28 cellular contexts compared by ENCODE assay signal in genomic region chr5:43154424-43154823, GRCh38. TPM values are rescaled to one million over a fixed set of nuclear protein-coding genes. Genes with fewer than 3 reads are reported as not detected.
DNase-seq lines count a peak whose midpoint lies in the region; ATAC-seq, FAIRE-seq and TF ChIP-seq lines count a peak whose summit lies in the region.
"Had no signal": no experiment of that assay in that cellular context is flagged by ENCODE, and none has a peak within 500 bp of the region (broad histone marks: within the 10 kb centered on the region; RNA-seq: fewer than 3 reads in every experiment).

No MANE protein-coding gene starts in this region.

- POLR2A ChIA-PET in K562 (lab: Yijun Ruan, JAX), result interaction anchor here (1.3 to 2.1 kb wide), 4 partner anchors 11 to 14 kb away, joined by 4 to 10 read pairs (median 4); no protein-coding TSS in a partner anchor

- TF ChIP-seq EP300 in K562 (IDR thresholded peaks at IDR 0.05; ENCODE audit: low read length), result no peak

- H3K36me3 Mint-ChIP-seq in activated T-helper 17 cell treated with anti-CD3 and anti-CD28 coated beads, Interleukin-2, amount 50 U/mL, for 72 hours (ENCODE audit: low read depth), result peaks cover 46% of the 10 kb centered on the region

- no peak for FAIRE-seq in K562 (lab: Jason Lieb, UNC)
- FAIRE-seq: GM12892 had no signal

- H3K4me3 Mint-ChIP-seq in activated T-helper 17 cell treated with anti-CD3 and anti-CD28 coated beads, Interleukin-2, amount 50 U/mL, for 72 hours, result no peak overlapping the region
- H3K4me3 Mint-ChIP-seq: B cell; CD8-positive, alpha-beta T cell; H9; IgD-negative memory B cell; T-cell had no signal

- no TSS peak for BruUV-seq in K562 (replicated peaks; lab: Mats Ljungman, UMichigan)

- in situ Hi-C loops in K562 (cut with MboI), result no loop called here
- in situ Hi-C loops in gastrocnemius medialis (cut with MboI; ENCODE audit: low sequenced_read_pairs in 4 of 4), result no loop called here

- H3K27ac Mint-ChIP-seq in activated T-helper 17 cell treated with anti-CD3 and anti-CD28 coated beads, Interleukin-2, amount 50 U/mL, for 72 hours, result no peak overlapping the region
- H3K27ac Mint-ChIP-seq: B cell; CD8-positive, alpha-beta T cell; H9; IgD-negative memory B cell had no signal

- H3K9ac ChIP-seq in K562 (ENCODE audit: insufficient read depth in 1 of 2, low read depth in 2 of 2, low read length in 2 of 2), result no peak overlapping the region
- H3K9ac ChIP-seq: GM23248 had no signal

- H3K4me2 ChIP-seq in K562 (ENCODE audit: insufficient read depth, low read length), result no peak overlapping the region
- H3K4me2 ChIP-seq: PC-9 had no signal

- H3K4me3 ChIP-seq in K562 (no peak overlapping the region), gastrocnemius medialis (no peak overlapping the region)
- H3K4me3 ChIP-seq: GM23248, PC-9 had no signal

- TF ChIP-seq RAD21 in K562 (CRISPR knock-in tag; conservative IDR thresholded peaks at IDR 0.05 in 1 of 2, IDR thresholded peaks at IDR 0.05 in 1 of 2), result no peak

- intact Hi-C loops in K562 (cut with micrococcal nuclease), result no loop called here
- intact Hi-C loops in gastrocnemius medialis (cut with DNase I; ENCODE audit: low total_unique reads), result no loop called here

- no peaks in the 10 kb centered on the region for H3K9me3 ChIP-seq in K562 (replicated peaks; ENCODE audit: control insufficient read depth, insufficient read depth, low read depth, low read length)
- no peaks in the 10 kb centered on the region for H3K9me3 ChIP-seq in gastrocnemius medialis
- H3K9me3 ChIP-seq: Caco-2 had no signal

- H4K20me1 ChIP-seq in K562 (replicated peaks; ENCODE audit: control insufficient read depth, insufficient read depth, low read length), result no peaks in the 10 kb centered on the region

- no peaks in the 10 kb centered on the region for H3K9me3 Mint-ChIP-seq in activated T-helper 17 cell treated with anti-CD3 and anti-CD28 coated beads, Interleukin-2, amount 50 U/mL, for 72 hours
- H3K9me3 Mint-ChIP-seq: CD8-positive, alpha-beta T cell; H9; IgD-negative memory B cell; T-cell had no signal

- peaks cover 0 to 13% of the 10 kb centered on the region in 2 experiments; a peak in 2 of 5 replicates for H3K4me1 ChIP-seq in K562 (replicated peaks in 1 of 2; ENCODE audit: control insufficient read depth in 2 of 2, insufficient read depth in 2 of 2, low read length in 2 of 2)
- H3K4me1 ChIP-seq in gastrocnemius medialis, result peaks cover 19 to 21% of the 10 kb centered on the region in 2 donors
- H3K4me1 ChIP-seq: Caco-2 had no signal

- H3K79me2 ChIP-seq in K562 (ENCODE audit: control insufficient read depth, insufficient read depth, low read length), result peaks cover 51% of the 10 kb centered on the region

- WGBS in K562 (ENCODE audit: insufficient coverage, low coverage, missing lambda C conversion rate), result 50% methylated on average over 4 of the region's 4 CpGs

- DNase-seq in DMS 273 treated with DMSO at 0.1 percent for 48 hours (lab: John Stamatoyannopoulos, UW) (peak; percentile 71), NCI-H524 (lab: John Stamatoyannopoulos, UW) (peak; percentile 53 to 83), K562 (ENCODE audit: extremely low read depth in 1 of 4, low spot score in 3 of 4) (no peak), gastrocnemius medialis (peak in 1 of 2 donors; percentile 18)
- DNase-seq: Caco-2; CD8-positive, alpha-beta T cell; DMS153; DND-41; GM23248; H9; NCI-H1092 treated with DMSO at 0.1 percent for 48 hours; NCI-H1436 treated with DMSO at 0.1 percent for 48 hours; NCI-H187 treated with DMSO at 0.1 percent for 48 hours; NCI-H2171 treated with DMSO at 0.1 percent for 48 hours; NCI-H345; NCI-H510A treated with DMSO at 0.1 percent for 48 hours; NCI-H774; PC-9; T-cell had no signal

- no peak for ATAC-seq in K562
- ATAC-seq in gastrocnemius medialis, result peak; percentile 72
- no peak for ATAC-seq in GM21447 (IDR thresholded peaks at IDR 0.05; ENCODE audit: unreplicated experiment)
- ATAC-seq in HG03045 (IDR thresholded peaks at IDR 0.05; ENCODE audit: unreplicated experiment), result no peak
- ATAC-seq in activated T-helper 17 cell treated with anti-CD3 and anti-CD28 coated beads, Interleukin-2, amount 50 U/mL, for 72 hours (replicated peaks), result no peak
- ATAC-seq: CD8-positive, alpha-beta T cell; Right ventricle myocardium inferior; T-cell had no signal

- peaks cover 3% of the 10 kb centered on the region for H3K4me1 Mint-ChIP-seq in activated T-helper 17 cell treated with anti-CD3 and anti-CD28 coated beads, Interleukin-2, amount 50 U/mL, for 72 hours
- H3K4me1 Mint-ChIP-seq: B cell had no signal

- H3K36me3 ChIP-seq in K562 (ENCODE audit: control insufficient read depth, insufficient read depth, low read length), result peaks cover 87% of the 10 kb centered on the region
- H3K36me3 ChIP-seq in gastrocnemius medialis, result no peaks in the 10 kb centered on the region

- H2AFZ ChIP-seq in K562 (ENCODE audit: low read depth, low read length), result no peak overlapping the region
- H2AFZ ChIP-seq: GM23248, PC-9 had no signal

- H3K27me3 Mint-ChIP-seq in activated T-helper 17 cell treated with anti-CD3 and anti-CD28 coated beads, Interleukin-2, amount 50 U/mL, for 72 hours, result no peaks in the 10 kb centered on the region
- H3K27me3 Mint-ChIP-seq: B cell, IgD-negative memory B cell, T-cell had no signal

- H3K27ac ChIP-seq in K562 (ENCODE audit: extremely low read depth, low read depth, low read length) (no peak overlapping the region), gastrocnemius medialis (peak overlapping the region in 1 of 4 donors; percentile 18)
- H3K27ac ChIP-seq: C4-2B, GM23248, HL-60, PC-9 had no signal

- TF ChIP-seq CTCF in K562 (IDR thresholded peaks at IDR 0.05 in 2 of 3, conservative IDR thresholded peaks at IDR 0.05 in 1 of 3; ENCODE audit: insufficient read depth in 2 of 3, low read depth in 1 of 3, low read length in 3 of 3) (no peak), gastrocnemius medialis (IDR thresholded peaks at IDR 0.05 in 4 of 5, conservative IDR thresholded peaks at IDR 0.05 in 1 of 5) (no peak)

- TF ChIP-seq POLR2A in K562 (conservative IDR thresholded peaks at IDR 0.05) (no peak), gastrocnemius medialis (IDR thresholded peaks at IDR 0.05) (no peak)

- no peaks in the 10 kb centered on the region for H3K9me1 ChIP-seq in K562 (ENCODE audit: control insufficient read depth, insufficient read depth, low read length)

- H3K27me3 ChIP-seq in K562 (ENCODE audit: control insufficient read depth in 2 of 2, insufficient read depth in 2 of 2, low read length in 2 of 2), result no peaks in the 10 kb centered on the region
- no peaks in the 10 kb centered on the region for H3K27me3 ChIP-seq in gastrocnemius medialis

- CTCF ChIA-PET in K562 (lab: Yijun Ruan, JAX; ENCODE audit: low intra/inter-chr PET ratio), result no interaction called here

TF ChIP-seq in K562, 482 proteins besides CTCF, POLR2A, EP300 and RAD21:
- TF ChIP-seq CEBPB (tag; IDR thresholded peaks at IDR 0.05) (peak; percentile 48), TBL1XR1 (IDR thresholded peaks at IDR 0.05; ENCODE audit: low read length in 2 of 2) (no peak)

RNA-seq across cellular contexts. Expression of gene ZNF131, which starts 33.7 kb away (rescaled TPM):
- total RNA-seq in K562 (2011; cell fraction: chromatin; rRNA removed; ENCODE audit: low replicate concordance), result 95.8 and 263 TPM in 2 replicates
- total RNA-seq in K562 (2011; cell fraction: nucleolus; rRNA removed), result 66.7 and 82.6 TPM in 2 replicates
- 118 and 141 TPM in 2 replicates for total RNA-seq in K562 (2011; cell fraction: nucleoplasm; rRNA removed)
- total RNA-seq in K562 (2014; rRNA removed) (40.8 and 51.1 TPM in 2 replicates), K562 (2014; rRNA removed; fragmentation: Illumina TruSeq; extraction: Trizol) (81.9 and 86.7 TPM in 2 replicates), K562 (2015; rRNA removed; fragmentation: Illumina TruSeq; extraction: Trizol) (81.7 and 87.0 TPM in 2 replicates), K562 (2021) (46.6 and 48.1 TPM in 2 replicates), gastrocnemius medialis (10 to 100 TPM; 16.4 to 44.6 (median 18.7) TPM)
- polyA plus RNA-seq in K562 (2011; rRNA removed) (63.3 and 73.0 TPM in 2 replicates), K562 (2014; fragmentation: Illumina TruSeq; extraction: Trizol) (55.8 and 71.9 TPM in 2 replicates), K562 (2014; fragmentation: Nextera tagmentation; extraction: Ambion mirVana) (10 to 100 TPM; 28.5 to 31.7 TPM), K562 (2014; rRNA removed) (51.6 and 55.4 TPM in 2 replicates)
- polyA plus RNA-seq in K562 (2011; cell fraction: cytosol; rRNA removed), result 15.7 and 23.6 TPM in 2 replicates
- 53.2 and 74.4 TPM in 2 replicates for polyA plus RNA-seq in K562 (2011; cell fraction: nucleus; rRNA removed)
- 35.1 and 36.8 TPM in 2 replicates for polyA plus RNA-seq in K562 (2012)
- polyA minus RNA-seq in K562 (2011; rRNA and poly(A)+ RNA removed), result 108 and 125 TPM in 2 replicates
- 21.7 and 31.6 TPM in 2 replicates for polyA minus RNA-seq in K562 (2011; cell fraction: cytosol; rRNA and poly(A)+ RNA removed)
- polyA minus RNA-seq in K562 (2011; cell fraction: nucleus; rRNA and poly(A)+ RNA removed), result 52.1 and 77.9 TPM in 2 replicates
- 10 to 100 TPM; 34.3 to 43.6 TPM for total RNA-seq in activated T-helper 17 cell treated with anti-CD3 and anti-CD28 coated beads, Interleukin-2, amount 50 U/mL, for 72 hours

RNA-seq across cellular contexts. Expression of gene NIM1K, which starts 37.6 kb away (rescaled TPM):
- 0.12 and 0.14 TPM in 2 replicates for total RNA-seq in K562 (2011; cell fraction: chromatin; rRNA removed; ENCODE audit: low replicate concordance)
- not detected in 2 replicates for total RNA-seq in K562 (2011; cell fraction: nucleolus; rRNA removed)
- total RNA-seq in K562 (2011; cell fraction: nucleoplasm; rRNA removed), result not detected in 2 replicates
- total RNA-seq in K562 (2014; rRNA removed) (0.04 TPM in 1 of 2 replicates, not detected in the other), K562 (2014; rRNA removed; fragmentation: Illumina TruSeq; extraction: Trizol) (not detected in 2 replicates), K562 (2015; rRNA removed; fragmentation: Illumina TruSeq; extraction: Trizol) (0.07 and 0.08 TPM in 2 replicates), K562 (2021) (0.13 and 0.31 TPM in 2 replicates), gastrocnemius medialis (under 1 TPM in 1 of 4 donors, not detected in 3; 0.41 TPM)
- polyA plus RNA-seq in K562 (2011; rRNA removed) (0.04 TPM in 1 of 2 replicates, not detected in the other), K562 (2014; fragmentation: Illumina TruSeq; extraction: Trizol) (0.04 and 0.09 TPM in 2 replicates), K562 (2014; fragmentation: Nextera tagmentation; extraction: Ambion mirVana) (under 1 TPM in 1 of 2 experiments, not detected in 1; 0.03 TPM), K562 (2014; rRNA removed) (0.34 TPM in 1 of 2 replicates, not detected in the other)
- polyA plus RNA-seq in K562 (2011; cell fraction: cytosol; rRNA removed), result 0.03 TPM in 1 of 2 replicates, not detected in the other
- 0.06 and 0.13 TPM in 2 replicates for polyA plus RNA-seq in K562 (2011; cell fraction: nucleus; rRNA removed)
- polyA plus RNA-seq in K562 (2012), result 0.08 TPM in 2 replicates
- polyA minus RNA-seq in K562 (2011; rRNA and poly(A)+ RNA removed), result 0.09 and 0.21 TPM in 2 replicates
- not detected in 2 replicates for polyA minus RNA-seq in K562 (2011; cell fraction: cytosol; rRNA and poly(A)+ RNA removed)
- polyA minus RNA-seq in K562 (2011; cell fraction: nucleus; rRNA and poly(A)+ RNA removed), result 0.13 TPM in 1 of 2 replicates, not detected in the other
- 1 to 10 TPM; 1.7 to 4.3 TPM for total RNA-seq in activated T-helper 17 cell treated with anti-CD3 and anti-CD28 coated beads, Interleukin-2, amount 50 U/mL, for 72 hours
- total RNA-seq: Caco-2 had no signal
- polyA plus RNA-seq: IgD-negative memory B cell had no signal

Comparison
In these comparisons a context has a peak if more than half of its experiments do, and no peak if none do; other contexts are left out.
1. DNase-seq: peak in DMS 273 treated with DMSO at 0.1 percent for 48 hours (single experiment) and NCI-H524 (2 of 2); none in K562 (0 of 4).
2. ATAC-seq: peak in gastrocnemius medialis (2 of 2); none in K562 (single experiment), GM21447 (single experiment), HG03045 (single experiment) and activated T-helper 17 cell treated with anti-CD3 and anti-CD28 coated beads, Interleukin-2, amount 50 U/mL, for 72 hours (single experiment).